Comparison of ENCODE assay signal across 20 cellular contexts in the genomic region with DNA sequence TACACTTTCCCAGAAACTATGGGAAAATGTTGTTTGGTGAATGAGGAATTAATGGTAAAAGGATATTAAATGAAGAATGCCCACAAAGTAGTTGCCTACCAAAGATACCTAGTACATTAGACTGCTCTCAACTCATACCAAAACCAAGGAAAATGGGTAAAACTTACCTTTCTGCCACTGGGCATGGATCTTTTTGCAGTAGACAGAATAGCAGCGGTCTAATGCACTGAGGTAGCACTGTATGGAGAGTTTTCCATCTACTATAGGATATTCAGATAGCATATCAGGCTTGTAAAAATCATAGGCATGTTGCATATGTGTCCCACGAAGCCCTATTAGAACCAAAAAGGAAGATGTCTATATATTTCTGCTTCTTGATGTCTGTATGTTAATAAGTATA. TPM values are rescaled to one million over a fixed set of nuclear protein-coding genes. Genes with fewer than 3 reads are reported as not detected.
DNase-seq lines count a peak whose midpoint lies in the region; ATAC-seq, FAIRE-seq and TF ChIP-seq lines count a peak whose summit lies in the region.
"Had no signal": no experiment of that assay in that cellular context is flagged by ENCODE, and none has a peak within 500 bp of the region (broad histone marks: within the 10 kb centered on the region; RNA-seq: fewer than 3 reads in every experiment).

No MANE protein-coding gene starts in this region.

- H3K4me3 ChIP-seq in breast epithelium = no peak overlapping the region
- H3K4me3 ChIP-seq in Loucy (ENCODE audit: low read length, poor library complexity, severe bottlenecking) = peak overlapping the region; percentile 2
- H3K4me3 ChIP-seq: GM23248 had no signal

- no peak for ATAC-seq in GM19397 (IDR thresholded peaks at IDR 0.05; ENCODE audit: unreplicated experiment)
- ATAC-seq: HCT116 had no signal

- peak overlapping the region; percentile 53 for H3K4me2 ChIP-seq in Loucy (ENCODE audit: low read depth, low read length, poor library complexity, severe bottlenecking)

- H3K27ac Mint-ChIP-seq in MCF 10A (ENCODE audit: low read depth, unreplicated experiment) = peak overlapping the region; percentile 35
- H3K27ac Mint-ChIP-seq in activated T-helper 2 cell treated with anti-CD3 and anti-CD28 coated beads, Interferon-gamma antibody, Interleukin-2, Interleukin-4, amounts not matched to agents 10 μg/mL and 5 μg/mL and 100 μg/mL, durations not matched to agents 14 hours and 24 hours and 36 hours = peak overlapping the region; percentile 24
- H3K27ac Mint-ChIP-seq: CD4-positive, alpha-beta memory T cell had no signal

- no TSS peak for BruUV-seq in MCF 10A (replicated peaks; lab: Mats Ljungman, UMichigan)

- no peaks in the 10 kb centered on the region for H3K9me2 ChIP-seq in Loucy (replicated peaks; ENCODE audit: low read depth, low read length)

- intact Hi-C loops in MCF 10A (cut with micrococcal nuclease) (no loop called here), breast epithelium (cut with DNase I; ENCODE audit: low total_unique reads) (no loop called here)
- intact Hi-C loops in activated T-helper 2 cell treated with anti-CD3 and anti-CD28 coated beads, Interferon-gamma antibody, Interleukin-2, Interleukin-4, amounts not matched to agents 10 μg/mL and 5 μg/mL and 100 μg/mL, durations not matched to agents 14 hours and 24 hours and 36 hours (cut with micrococcal nuclease) = no loop called here

- no peak overlapping the region for H3K4me3 Mint-ChIP-seq in MCF 10A (ENCODE audit: unreplicated experiment)
- no peak overlapping the region for H3K4me3 Mint-ChIP-seq in activated T-helper 2 cell treated with anti-CD3 and anti-CD28 coated beads, Interferon-gamma antibody, Interleukin-2, Interleukin-4, amounts not matched to agents 10 μg/mL and 5 μg/mL and 100 μg/mL, durations not matched to agents 14 hours and 24 hours and 36 hours (ENCODE audit: low read depth)
- H3K4me3 Mint-ChIP-seq: CD4-positive, alpha-beta memory T cell; H9 had no signal

- peaks cover 3% of the 10 kb centered on the region; the same call in 1 of the 2 replicates for H3F3A ChIP-seq in Loucy (ENCODE audit: low read depth)

- no peak for DNase-seq in MCF 10A (ENCODE audit: unreplicated experiment)
- DNase-seq in breast epithelium (ENCODE audit: low spot score in 2 of 2) = no peak
- DNase-seq in H54 (ENCODE audit: insufficient read length, low spot score) = no peak
- DNase-seq in activated T-helper 2 cell treated with anti-CD3 and anti-CD28 coated beads, Interferon-gamma antibody, Interleukin-2, Interleukin-4, amounts not matched to agents 10 μg/mL and 5 μg/mL and 100 μg/mL, durations not matched to agents 14 hours and 24 hours and 36 hours (ENCODE audit: low spot score) = no peak
- no peak for DNase-seq in nucleus accumbens (lab: John Stamatoyannopoulos, UW)
- DNase-seq: C1 segment of cervical spinal cord; Calu3; CD4-positive, alpha-beta memory T cell; COR-L47; DMS53; DMS79 treated with DMSO at 0.1 percent for 48 hours; GF-D8; GM23248; H9 had no signal

- CTCF ChIA-PET in MCF 10A (lab: Yijun Ruan, JAX) = interaction anchor here (2.1 kb wide), 1 partner anchor 9 kb away, joined by 11 read pairs; no protein-coding TSS in a partner anchor

- no peak for TF ChIP-seq CTCF in MCF 10A (IDR thresholded peaks at IDR 0.05; ENCODE audit: unreplicated experiment)
- no peak for TF ChIP-seq CTCF in breast epithelium (IDR thresholded peaks at IDR 0.05)
- no peak for TF ChIP-seq CTCF in Loucy (conservative IDR thresholded peaks at IDR 0.05; ENCODE audit: low read length)

- peaks cover 94% of the 10 kb centered on the region for H4K20me1 ChIP-seq in Loucy (ENCODE audit: insufficient read depth, low read length, poor library complexity, severe bottlenecking)

- peaks cover 23% of the 10 kb centered on the region for H3K4me1 Mint-ChIP-seq in MCF 10A (ENCODE audit: insufficient read depth, unreplicated experiment)
- peaks cover 53% of the 10 kb centered on the region for H3K4me1 Mint-ChIP-seq in activated T-helper 2 cell treated with anti-CD3 and anti-CD28 coated beads, Interferon-gamma antibody, Interleukin-2, Interleukin-4, amounts not matched to agents 10 μg/mL and 5 μg/mL and 100 μg/mL, durations not matched to agents 14 hours and 24 hours and 36 hours (ENCODE audit: low read depth)

- H3K36me3 Mint-ChIP-seq in MCF 10A (ENCODE audit: insufficient read depth, unreplicated experiment) = peaks cover 70% of the 10 kb centered on the region
- H3K36me3 Mint-ChIP-seq in activated T-helper 2 cell treated with anti-CD3 and anti-CD28 coated beads, Interferon-gamma antibody, Interleukin-2, Interleukin-4, amounts not matched to agents 10 μg/mL and 5 μg/mL and 100 μg/mL, durations not matched to agents 14 hours and 24 hours and 36 hours (ENCODE audit: low read depth) = peaks cover 89% of the 10 kb centered on the region

- POLR2A ChIA-PET in MCF 10A (lab: Yijun Ruan, JAX) = no interaction called here

- H3K9me3 Mint-ChIP-seq in MCF 10A (ENCODE audit: unreplicated experiment) = no peaks in the 10 kb centered on the region
- H3K9me3 Mint-ChIP-seq in activated T-helper 2 cell treated with anti-CD3 and anti-CD28 coated beads, Interferon-gamma antibody, Interleukin-2, Interleukin-4, amounts not matched to agents 10 μg/mL and 5 μg/mL and 100 μg/mL, durations not matched to agents 14 hours and 24 hours and 36 hours = no peaks in the 10 kb centered on the region
- H3K9me3 Mint-ChIP-seq: H9 had no signal

- no peaks in the 10 kb centered on the region for H3K9me3 ChIP-seq in breast epithelium
- no peaks in the 10 kb centered on the region for H3K9me3 ChIP-seq in Loucy (ENCODE audit: insufficient read depth, low read depth, low read length)

- H3K79me2 ChIP-seq in Loucy (ENCODE audit: insufficient read depth, low read length) = peaks cover 82% of the 10 kb centered on the region

- H3K36me3 ChIP-seq in breast epithelium (no peaks in the 10 kb centered on the region), Loucy (ENCODE audit: insufficient read depth, low read length) (peaks cover 93% of the 10 kb centered on the region)

- no peaks in the 10 kb centered on the region for H3K27me3 Mint-ChIP-seq in MCF 10A (ENCODE audit: insufficient read depth, unreplicated experiment)
- no peaks in the 10 kb centered on the region for H3K27me3 Mint-ChIP-seq in activated T-helper 2 cell treated with anti-CD3 and anti-CD28 coated beads, Interferon-gamma antibody, Interleukin-2, Interleukin-4, amounts not matched to agents 10 μg/mL and 5 μg/mL and 100 μg/mL, durations not matched to agents 14 hours and 24 hours and 36 hours (ENCODE audit: low read depth)
- H3K27me3 Mint-ChIP-seq: CD4-positive, alpha-beta memory T cell had no signal

- no peak overlapping the region for H3K9ac ChIP-seq in Loucy (ENCODE audit: low read depth, low read length, poor library complexity, severe bottlenecking)
- H3K9ac ChIP-seq: GM23248 had no signal

- H3K4me1 ChIP-seq in breast epithelium (no peaks in the 10 kb centered on the region), Loucy (ENCODE audit: insufficient read depth, low read length, poor library complexity, severe bottlenecking) (peaks cover 30% of the 10 kb centered on the region)

- no peak overlapping the region for H3K27ac ChIP-seq in breast epithelium
- H3K27ac ChIP-seq: GM23248 had no signal

- FAIRE-seq in H54 (lab: Jason Lieb, UNC) = peak; percentile 43
- FAIRE-seq: GM12891, GM18507, H1 had no signal

- TF ChIP-seq POLR2A in breast epithelium (IDR thresholded peaks at IDR 0.05) (no peak), H54 (IDR thresholded peaks at IDR 0.05; ENCODE audit: low read depth, low read length) (no peak)

- H3K27me3 ChIP-seq in breast epithelium (no peaks in the 10 kb centered on the region), Loucy (ENCODE audit: insufficient read depth, low read length, poor library complexity, severe bottlenecking) (no peaks in the 10 kb centered on the region)

- no peak overlapping the region for H2AFZ ChIP-seq in Loucy (ENCODE audit: low read length)
- H2AFZ ChIP-seq: GM23248 had no signal

RNA-seq across cellular contexts. Expression of a gene that starts 16.4 kb away (rescaled TPM):
- 36.2 and 42.6 TPM in 2 replicates for total RNA-seq in MCF 10A (2022)
- 10 to 100 TPM; 13.9 to 36.6 (median 26.5) TPM for total RNA-seq in breast epithelium
- total RNA-seq in activated T-helper 2 cell treated with anti-CD3 and anti-CD28 coated beads, Interferon-gamma antibody, Interleukin-2, Interleukin-4, amounts not matched to agents 10 μg/mL and 5 μg/mL and 100 μg/mL, durations not matched to agents 14 hours and 24 hours and 36 hours = 232 and 233 TPM in 2 replicates
